14 cellular contexts compared by ENCODE assay signal in genomic region chr22:45207981-45208664, GRCh38. TPM values are rescaled to one million over a fixed set of nuclear protein-coding genes. Genes with fewer than 3 reads are reported as not detected.
A peak's percentile ranks its signal among the peaks of the same experiment; 100 is the strongest.
DNase-seq lines count a peak whose midpoint lies in the region; ATAC-seq, FAIRE-seq and TF ChIP-seq lines count a peak whose summit lies in the region.
"Had no signal": no experiment of that assay in that cellular context is flagged by ENCODE, and none has a peak within 500 bp of the region (broad histone marks: within the 10 kb centered on the region; RNA-seq: fewer than 3 reads in every experiment).

No MANE protein-coding gene starts in this region.

- H3K27ac ChIP-seq in right cardiac atrium (ENCODE audit: low read length) = no peak overlapping the region
- H3K27ac ChIP-seq in body of pancreas = peak overlapping the region in 2 of 4 donors; percentile 11 to 36
- no peak overlapping the region for H3K27ac ChIP-seq in kidney (ENCODE audit: low read depth in 2 of 2, low read length in 2 of 2)

- H3K36me3 ChIP-seq in body of pancreas (replicated peaks in 1 of 2; ENCODE audit: insufficient read depth in 1 of 2, low read depth in 2 of 2) (peaks cover 0 to 2% of the 10 kb centered on the region in 2 donors), kidney (ENCODE audit: control insufficient read depth in 1 of 2, insufficient read depth in 2 of 2, low read length in 2 of 2) (peaks cover 0 to 7% of the 10 kb centered on the region in 2 donors)

- no peak overlapping the region for H3K4me3 ChIP-seq in right cardiac atrium (ENCODE audit: low read length)
- no peak overlapping the region for H3K4me3 ChIP-seq in body of pancreas
- no peak overlapping the region for H3K4me3 ChIP-seq in kidney (ENCODE audit: low read length in 2 of 2)

- no peak overlapping the region for H3K9ac ChIP-seq in kidney (ENCODE audit: low read length in 2 of 2)

- ATAC-seq in right cardiac atrium (no peak), body of pancreas (peak; percentile 74)

- no peak for TF ChIP-seq POLR2A in body of pancreas (IDR thresholded peaks at IDR 0.05)

- H3K9me3 ChIP-seq in right cardiac atrium (ENCODE audit: control insufficient read depth, low read length) = no peaks in the 10 kb centered on the region
- H3K9me3 ChIP-seq in body of pancreas = no peaks in the 10 kb centered on the region
- no peaks in the 10 kb centered on the region for H3K9me3 ChIP-seq in kidney (ENCODE audit: control insufficient read depth in 1 of 2, low read length in 2 of 2)

- WGBS in right cardiac atrium = 86% methylated on average over 24 of the region's 24 CpGs
- WGBS in body of pancreas, 2 donors = 68 to 73% methylated on average over 21 to 24 of the region's 24 CpGs

- intact Hi-C loops in cardiac septum (cut with DNase I) (no loop called here), right cardiac atrium (cut with DNase I) (no loop called here), body of pancreas (cut with DNase I) (no loop called here), kidney (cut with DNase I) (no loop called here)

- FAIRE-seq in kidney (lab: Jason Lieb, UNC) (no peak), urothelium cell line (lab: Jason Lieb, UNC) (peak; percentile 74)
- FAIRE-seq: G401.6 had no signal

- H3K27me3 ChIP-seq in right cardiac atrium (ENCODE audit: control insufficient read depth, insufficient read depth) (no peaks in the 10 kb centered on the region), body of pancreas (no peaks in the 10 kb centered on the region)

- DNase-seq in cardiac septum (ENCODE audit: low spot score) (peak; percentile 41), right cardiac atrium (no peak), body of pancreas (peak in 3 of 4 donors; percentile 48 to 75 (median 57)), kidney (peak; percentile 44), urothelium cell line (ENCODE audit: low spot score) (no peak), DMS153 treated with DMSO at 0.1 percent for 48 hours (lab: John Stamatoyannopoulos, UW; ENCODE audit: unreplicated experiment) (no peak), T1000 (lab: John Stamatoyannopoulos, UW) (no peak)
- no peak for DNase-seq in activated CD4-positive, CD25-positive, alpha-beta regulatory T cell (lab: John Stamatoyannopoulos, UW)
- DNase-seq: effector CD4-positive, alpha-beta T cell; Kasumi-1; NCI-H446 treated with DMSO at 0.1 percent for 48 hours; stimulated activated CD4-positive, alpha-beta T cell treated with anti-CD3 and anti-CD28 coated beads, Interleukin-15, amount 100 ng/mL, for 24 hours; stimulated activated naive CD4-positive, alpha-beta T cell treated with Interleukin-2 at 50 U/mL for 16 hours had no signal

- TF ChIP-seq CTCF in body of pancreas (IDR thresholded peaks at IDR 0.05) (no peak), kidney (IDR thresholded peaks at IDR 0.05; ENCODE audit: borderline replicate concordance, extremely low read depth, insufficient read depth) (no peak)

- peaks cover 3% of the 10 kb centered on the region for H3K4me1 ChIP-seq in right cardiac atrium (ENCODE audit: control insufficient read depth, insufficient read depth, low read length)
- peaks cover 20% of the 10 kb centered on the region for H3K4me1 ChIP-seq in body of pancreas
- H3K4me1 ChIP-seq in kidney (ENCODE audit: control insufficient read depth in 1 of 2, insufficient read depth in 1 of 2, low read depth in 1 of 2, low read length in 2 of 2) = peaks cover 0 to 2% of the 10 kb centered on the region in 2 donors

RNA-seq across cellular contexts. Expression of gene KIAA0930, which starts 32.6 kb away (rescaled TPM):
- total RNA-seq in cardiac septum (21.6 TPM), right cardiac atrium (10 to 100 TPM; 23.3 to 34.1 (median 25.6) TPM), body of pancreas (10 to 100 TPM; 14.2 to 17.9 TPM), kidney (55.4 TPM)
- polyA plus RNA-seq in right cardiac atrium (14.8 TPM), kidney (ENCODE audit: insufficient read depth, low read depth, low replicate concordance) (26.4 TPM)

RNA-seq across cellular contexts. Expression of gene NUP50, which starts 44.4 kb away (rescaled TPM):
- total RNA-seq in cardiac septum (13.4 TPM), right cardiac atrium (10 to 100 TPM; 15.3 to 24.8 (median 19.7) TPM), body of pancreas (10 to 100 TPM; 39.2 to 43.1 TPM), kidney (64.2 TPM)
- polyA plus RNA-seq in right cardiac atrium (5.8 TPM), kidney (ENCODE audit: insufficient read depth, low read depth, low replicate concordance) (11.3 TPM)

Comparison
In these comparisons a context has a peak if more than half of its experiments do, and no peak if none do; other contexts are left out.
1. DNase-seq: peak in cardiac septum (single experiment), body of pancreas (3 of 4) and kidney (single experiment); none in right cardiac atrium (0 of 3), urothelium cell line (single experiment), activated CD4-positive, CD25-positive, alpha-beta regulatory T cell (0 of 4), DMS153 treated with DMSO at 0.1 percent for 48 hours (single experiment) and T1000 (single experiment).